Comparison of ENCODE assay signal across 8 cellular contexts in genomic region chrX:110442631-110443030, GRCh38.
A peak's percentile ranks its signal among the peaks of the same experiment; 100 is the strongest.
DNase-seq lines count a peak whose midpoint lies in the region; ATAC-seq and TF ChIP-seq lines count a peak whose summit lies in the region.

No MANE protein-coding gene starts in this region.

- no peak for DNase-seq in AG09319 (ENCODE audit: extremely low read depth, low read depth)
- peak; percentile 12 to 72 for DNase-seq in NCI-H524 (lab: John Stamatoyannopoulos, UW)
- DNase-seq in epithelial cell of proximal tubule (ENCODE audit: low read depth) = no peak
- no peak for DNase-seq in stimulated activated effector memory CD8-positive, alpha-beta T cell treated with anti-CD3 and anti-CD28 coated beads, Interleukin-12 subunit alpha, Interleukin-12 subunit beta, amount 100 ng/mL, for 72 hours (ENCODE audit: low spot score in 2 of 2)
- DNase-seq in posterior vena cava (ENCODE audit: low spot score) = no peak
- no peak for DNase-seq in stomach

- no peak for TF ChIP-seq EP300 in stomach (IDR thresholded peaks at IDR 0.05)

- H3K27ac ChIP-seq in stomach = no peak overlapping the region

- H3K4me3 ChIP-seq in epithelial cell of proximal tubule (ENCODE audit: low read depth, low read length) = no peak overlapping the region
- no peak overlapping the region for H3K4me3 ChIP-seq in stomach

- H3K27me3 ChIP-seq in stomach = peaks cover 0 to 16% (median 0%) of the 10 kb centered on the region in 3 donors

- H3K4me3 Mint-ChIP-seq in stimulated activated effector memory CD8-positive, alpha-beta T cell treated with anti-CD3 and anti-CD28 coated beads, Interleukin-12 subunit alpha, Interleukin-12 subunit beta, amount 100 ng/mL, for 72 hours = no peak overlapping the region

- H3K36me3 Mint-ChIP-seq in stimulated activated effector memory CD8-positive, alpha-beta T cell treated with anti-CD3 and anti-CD28 coated beads, Interleukin-12 subunit alpha, Interleukin-12 subunit beta, amount 100 ng/mL, for 72 hours = no peaks in the 10 kb centered on the region

- no peaks in the 10 kb centered on the region for H3K9me3 Mint-ChIP-seq in stimulated activated effector memory CD8-positive, alpha-beta T cell treated with anti-CD3 and anti-CD28 coated beads, Interleukin-12 subunit alpha, Interleukin-12 subunit beta, amount 100 ng/mL, for 72 hours

- WGBS in stomach, 5 donors = 4 to 33% (median 10%) methylated on average over 1 of the region's 1 CpG

- no peak for TF ChIP-seq POLR2A in stomach (IDR thresholded peaks at IDR 0.05)

- H3K36me3 ChIP-seq in stomach = no peaks in the 10 kb centered on the region

- no peaks in the 10 kb centered on the region for H3K4me1 ChIP-seq in stomach

- H3K4me1 Mint-ChIP-seq in stimulated activated effector memory CD8-positive, alpha-beta T cell treated with anti-CD3 and anti-CD28 coated beads, Interleukin-12 subunit alpha, Interleukin-12 subunit beta, amount 100 ng/mL, for 72 hours = no peaks in the 10 kb centered on the region

- H3K9me3 ChIP-seq in stomach = no peaks in the 10 kb centered on the region

- no peak overlapping the region for H3K27ac Mint-ChIP-seq in stimulated activated effector memory CD8-positive, alpha-beta T cell treated with anti-CD3 and anti-CD28 coated beads, Interleukin-12 subunit alpha, Interleukin-12 subunit beta, amount 100 ng/mL, for 72 hours

- ATAC-seq in GM18511 (IDR thresholded peaks at IDR 0.05; ENCODE audit: unreplicated experiment) = peak; percentile 82
- ATAC-seq in HG02852 (IDR thresholded peaks at IDR 0.05; ENCODE audit: unreplicated experiment) = peak; percentile 74
- no peak for ATAC-seq in stimulated activated effector memory CD8-positive, alpha-beta T cell treated with anti-CD3 and anti-CD28 coated beads, Interleukin-12 subunit alpha, Interleukin-12 subunit beta, amount 100 ng/mL, for 72 hours

- intact Hi-C loops in posterior vena cava (cut with DNase I) (no loop called here), stomach (cut with DNase I; ENCODE audit: low total_unique reads) (no loop called here)

- TF ChIP-seq CTCF in AG09319 (IDR thresholded peaks at IDR 0.05; ENCODE audit: low read depth, low read length) = peak; percentile 16
- peak; percentile 43 for TF ChIP-seq CTCF in epithelial cell of proximal tubule (conservative IDR thresholded peaks at IDR 0.05; ENCODE audit: low read depth, low read length)
- no peak for TF ChIP-seq CTCF in stomach (IDR thresholded peaks at IDR 0.05)

Comparison
In these comparisons a context has a peak if more than half of its experiments do, and no peak if none do; other contexts are left out.
1. DNase-seq: peak in NCI-H524 (2 of 2); none in AG09319 (single experiment), epithelial cell of proximal tubule (single experiment), stimulated activated effector memory CD8-positive, alpha-beta T cell treated with anti-CD3 and anti-CD28 coated beads, Interleukin-12 subunit alpha, Interleukin-12 subunit beta, amount 100 ng/mL, for 72 hours (0 of 2), posterior vena cava (single experiment) and stomach (single experiment).
2. CTCF ChIP-seq: peak in AG09319 (single experiment) and epithelial cell of proximal tubule (single experiment); none in stomach (0 of 7).